ENCODE assay signal across 1 cellular context in genomic region chr1:151611832-151612505, GRCh38.
TF ChIP-seq lines count a peak whose summit lies in the region.

Gene SNX27, plus strand, starts transcription at chr1:151612050. Its CDS starts 152 bp downstream, at chr1:151612202.

TF ChIP-seq in HEK293, 187 proteins besides CTCF, POLR2A, EP300 and RAD21 (continued from another document and continues in another):
- TF ChIP-seq ZNF692 (tag by site-specific recombination; IDR thresholded peaks at IDR 0.05) = peak; percentile 44
- TF ChIP-seq ZNF335 (tag by site-specific recombination; conservative IDR thresholded peaks at IDR 0.05) = peak; percentile 88
- peak; percentile 27; the same call in 1 of the 2 replicates for TF ChIP-seq ZNF677 (tag by site-specific recombination; IDR thresholded peaks at IDR 0.05)
- TF ChIP-seq ZNF585B (tag by site-specific recombination; IDR thresholded peaks at IDR 0.05) = no peak
- no peak for TF ChIP-seq KLF7 (tag by site-specific recombination; IDR thresholded peaks at IDR 0.05; ENCODE audit: borderline replicate concordance)
- peak; percentile 16; the same call in 1 of the 2 replicates for TF ChIP-seq OSR2 (tag by site-specific recombination; IDR thresholded peaks at IDR 0.05)
- no peak; the same call in 1 of the 2 replicates for TF ChIP-seq ZBTB7A (tag by site-specific recombination; IDR thresholded peaks at IDR 0.05; ENCODE audit: low read depth)
- no peak for TF ChIP-seq ZNF423 (tag by site-specific recombination; IDR thresholded peaks at IDR 0.05)
- TF ChIP-seq ZNF510 (tag by site-specific recombination; IDR thresholded peaks at IDR 0.05; ENCODE audit: insufficient replicate concordance) = no peak
- TF ChIP-seq ZNF26 (tag by site-specific recombination; IDR thresholded peaks at IDR 0.05) = no peak
- peak; percentile 90 for TF ChIP-seq ZBTB17 (tag by site-specific recombination; IDR thresholded peaks at IDR 0.05)
- no peak for TF ChIP-seq ZNF664 (tag by site-specific recombination; IDR thresholded peaks at IDR 0.05)
- peak; percentile 60; the same call in 1 of the 2 replicates for TF ChIP-seq ZBTB44 (tag by site-specific recombination; IDR thresholded peaks at IDR 0.05)
- peak; percentile 54; the same call in 1 of the 2 replicates for TF ChIP-seq ZSCAN5A (tag by site-specific recombination; IDR thresholded peaks at IDR 0.05)
- TF ChIP-seq PBX3 (CRISPR knock-in tag; IDR thresholded peaks at IDR 0.05) = peak; percentile 42; the same call in 1 of the 2 replicates
- TF ChIP-seq REST (tag by site-specific recombination; IDR thresholded peaks at IDR 0.05) = 0 out of 2 replicates have a peak, but pooled peaks have one; percentile 14
- peak; percentile 91 for TF ChIP-seq SP3 (tag by site-specific recombination; IDR thresholded peaks at IDR 0.05)
- 0 out of 2 replicates have a peak, but pooled peaks have one; percentile 22 for TF ChIP-seq ZBTB1 (tag by site-specific recombination; IDR thresholded peaks at IDR 0.05)
- no peak for TF ChIP-seq ZNF791 (tag by site-specific recombination; IDR thresholded peaks at IDR 0.05)
- TF ChIP-seq ZFP69B (tag by site-specific recombination; IDR thresholded peaks at IDR 0.05) = no peak
- TF ChIP-seq ZNF645 (tag by site-specific recombination; IDR thresholded peaks at IDR 0.05) = no peak
- peak; percentile 12; the same call in 1 of the 2 replicates for TF ChIP-seq ZXDB (tag by site-specific recombination; IDR thresholded peaks at IDR 0.05)
- peak; percentile 16; the same call in 1 of the 2 replicates for TF ChIP-seq SALL2 (tag by site-specific recombination; IDR thresholded peaks at IDR 0.05; ENCODE audit: borderline replicate concordance)
- no peak for TF ChIP-seq ZNF560 (tag by site-specific recombination; IDR thresholded peaks at IDR 0.05; ENCODE audit: borderline replicate concordance)
- TF ChIP-seq ZFP3 (tag by site-specific recombination; IDR thresholded peaks at IDR 0.05; ENCODE audit: low read depth) = no peak
- TF ChIP-seq GLIS2 (tag by site-specific recombination; IDR thresholded peaks at IDR 0.05) = peak; percentile 80; the same call in 1 of the 2 replicates
- TF ChIP-seq ZNF391 (tag by site-specific recombination; IDR thresholded peaks at IDR 0.05; ENCODE audit: borderline replicate concordance, low read depth) = peak; percentile 45; the same call in 1 of the 2 replicates
- no peak for TF ChIP-seq OVOL3 (tag by site-specific recombination; IDR thresholded peaks at IDR 0.05)
- TF ChIP-seq ZNF548 (tag by site-specific recombination; IDR thresholded peaks at IDR 0.05) = no peak
- no peak for TF ChIP-seq ZNF416 (tag by site-specific recombination; IDR thresholded peaks at IDR 0.05)
- peak; percentile 64 for TF ChIP-seq ZBTB11 (tag by site-specific recombination; conservative IDR thresholded peaks at IDR 0.05; ENCODE audit: low read depth)
- TF ChIP-seq ZNF184 (tag by site-specific recombination; IDR thresholded peaks at IDR 0.05) = no peak; the same call in 1 of the 2 replicates
- peak; percentile 85 for TF ChIP-seq YY1 (tag by site-specific recombination; IDR thresholded peaks at IDR 0.05)
- TF ChIP-seq ZIC2 (tag by site-specific recombination; IDR thresholded peaks at IDR 0.05) = 0 out of 2 replicates have a peak, but pooled peaks have one; percentile 44
- TF ChIP-seq ZNF19 (tag by site-specific recombination; IDR thresholded peaks at IDR 0.05; ENCODE audit: low read depth) = no peak
- TF ChIP-seq SP2 (tag by site-specific recombination; IDR thresholded peaks at IDR 0.05) = peak; percentile 50
- TF ChIP-seq ZNF558 (tag by site-specific recombination; IDR thresholded peaks at IDR 0.05) = no peak
- 0 out of 2 replicates have a peak, but pooled peaks have one; percentile 20 for TF ChIP-seq KLF16 (tag by site-specific recombination; IDR thresholded peaks at IDR 0.05)
- no peak for TF ChIP-seq ZNF555 (tag by site-specific recombination; conservative IDR thresholded peaks at IDR 0.05)
- peak; percentile 58; the same call in 1 of the 2 replicates for TF ChIP-seq IKZF3 (tag by site-specific recombination; IDR thresholded peaks at IDR 0.05)
- TF ChIP-seq ZNF202 (tag by site-specific recombination; IDR thresholded peaks at IDR 0.05; ENCODE audit: borderline replicate concordance) = no peak
- TF ChIP-seq ZBTB48 (tag by site-specific recombination; IDR thresholded peaks at IDR 0.05) = peak; percentile 47; the same call in 1 of the 2 replicates
- TF ChIP-seq ZNF658 (tag by site-specific recombination; IDR thresholded peaks at IDR 0.05) = no peak
- peak; percentile 85 for TF ChIP-seq ZFHX2 (tag by site-specific recombination; conservative IDR thresholded peaks at IDR 0.05)
